ENCODE assay signal across 2 cellular contexts in the genomic region with DNA sequence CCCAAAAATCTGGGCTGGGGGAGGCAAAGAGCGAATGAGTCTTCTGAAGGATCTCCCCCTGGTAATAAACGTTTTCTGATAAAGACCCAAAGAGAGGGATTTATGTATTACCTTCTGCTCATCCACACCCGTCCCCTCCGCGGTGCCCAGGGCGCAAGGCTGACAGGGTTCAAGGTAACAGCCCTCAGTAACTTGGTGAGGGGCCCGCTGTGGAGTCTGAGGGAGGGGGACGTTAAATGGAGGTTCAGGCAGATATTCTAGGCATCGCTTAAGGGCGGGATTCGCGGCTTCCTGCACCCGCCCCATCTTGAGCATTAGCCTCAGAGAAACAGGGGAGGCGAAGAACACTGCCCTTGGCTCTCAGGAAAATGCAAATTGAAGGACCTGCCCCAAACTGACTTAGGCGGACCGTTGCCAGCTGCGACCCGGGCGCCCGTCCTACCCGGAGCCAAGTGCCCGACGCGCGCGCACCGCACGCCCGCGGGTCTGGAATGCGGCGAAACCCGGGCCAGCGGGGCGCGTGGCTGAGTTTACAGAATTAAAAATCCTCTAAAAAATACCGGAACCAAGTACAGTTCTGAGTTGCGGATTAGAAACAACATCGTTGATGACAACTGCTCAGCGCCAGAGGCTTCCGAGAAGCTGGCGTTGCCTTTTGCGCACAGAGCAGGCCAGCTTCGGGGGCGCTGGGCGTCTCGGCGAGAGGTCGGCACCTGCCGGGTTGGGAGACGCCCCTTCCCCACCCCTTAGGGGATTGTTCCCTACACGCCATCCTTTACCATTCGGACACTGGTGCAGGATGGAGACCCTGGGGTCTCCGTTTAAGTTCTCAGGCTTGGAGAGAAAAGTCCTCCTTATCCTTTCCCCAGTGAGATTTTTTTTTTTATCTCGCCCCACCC.
TF ChIP-seq lines count a peak whose summit lies in the region.

No MANE protein-coding gene starts in this region.

TF ChIP-seq in HEK293, 187 proteins besides CTCF, POLR2A, EP300 and RAD21:
- TF ChIP-seq ZNF2 (tag by site-specific recombination; IDR thresholded peaks at IDR 0.05) (no peak), ZNF610 (tag by site-specific recombination; IDR thresholded peaks at IDR 0.05; ENCODE audit: borderline replicate concordance) (no peak), OSR2 (tag by site-specific recombination; IDR thresholded peaks at IDR 0.05) (no peak), ZNF335 (tag by site-specific recombination; conservative IDR thresholded peaks at IDR 0.05) (peak; percentile 53), KLF8 (tag by site-specific recombination; IDR thresholded peaks at IDR 0.05) (no peak), KLF1 (tag by site-specific recombination; IDR thresholded peaks at IDR 0.05) (0 out of 2 replicates have a peak, but pooled peaks have one; percentile 33), SP2 (tag by site-specific recombination; IDR thresholded peaks at IDR 0.05) (peak; percentile 46), SP3 (tag by site-specific recombination; IDR thresholded peaks at IDR 0.05) (0 out of 2 replicates have a peak, but pooled peaks have one; percentile 15), ZNF776 (tag by site-specific recombination; IDR thresholded peaks at IDR 0.05; ENCODE audit: borderline replicate concordance) (no peak), ZNF114 (tag by site-specific recombination; IDR thresholded peaks at IDR 0.05) (no peak), ZIC2 (tag by site-specific recombination; IDR thresholded peaks at IDR 0.05) (0 out of 2 replicates have a peak, but pooled peaks have one; percentile 9)
- TF ChIP-seq, protein P1, sequence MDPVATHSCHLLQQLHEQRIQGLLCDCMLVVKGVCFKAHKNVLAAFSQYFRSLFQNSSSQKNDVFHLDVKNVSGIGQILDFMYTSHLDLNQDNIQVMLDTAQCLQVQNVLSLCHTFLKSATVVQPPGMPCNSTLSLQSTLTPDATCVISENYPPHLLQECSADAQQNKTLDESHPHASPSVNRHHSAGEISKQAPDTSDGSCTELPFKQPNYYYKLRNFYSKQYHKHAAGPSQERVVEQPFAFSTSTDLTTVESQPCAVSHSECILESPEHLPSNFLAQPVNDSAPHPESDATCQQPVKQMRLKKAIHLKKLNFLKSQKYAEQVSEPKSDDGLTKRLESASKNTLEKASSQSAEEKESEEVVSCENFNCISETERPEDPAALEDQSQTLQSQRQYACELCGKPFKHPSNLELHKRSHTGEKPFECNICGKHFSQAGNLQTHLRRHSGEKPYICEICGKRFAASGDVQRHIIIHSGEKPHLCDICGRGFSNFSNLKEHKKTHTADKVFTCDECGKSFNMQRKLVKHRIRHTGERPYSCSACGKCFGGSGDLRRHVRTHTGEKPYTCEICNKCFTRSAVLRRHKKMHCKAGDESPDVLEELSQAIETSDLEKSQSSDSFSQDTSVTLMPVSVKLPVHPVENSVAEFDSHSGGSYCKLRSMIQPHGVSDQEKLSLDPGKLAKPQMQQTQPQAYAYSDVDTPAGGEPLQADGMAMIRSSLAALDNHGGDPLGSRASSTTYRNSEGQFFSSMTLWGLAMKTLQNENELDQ (tag by site-specific recombination; IDR thresholded peaks at IDR 0.05; ENCODE audit: low read depth): no peak
- TF ChIP-seq, protein P2, sequence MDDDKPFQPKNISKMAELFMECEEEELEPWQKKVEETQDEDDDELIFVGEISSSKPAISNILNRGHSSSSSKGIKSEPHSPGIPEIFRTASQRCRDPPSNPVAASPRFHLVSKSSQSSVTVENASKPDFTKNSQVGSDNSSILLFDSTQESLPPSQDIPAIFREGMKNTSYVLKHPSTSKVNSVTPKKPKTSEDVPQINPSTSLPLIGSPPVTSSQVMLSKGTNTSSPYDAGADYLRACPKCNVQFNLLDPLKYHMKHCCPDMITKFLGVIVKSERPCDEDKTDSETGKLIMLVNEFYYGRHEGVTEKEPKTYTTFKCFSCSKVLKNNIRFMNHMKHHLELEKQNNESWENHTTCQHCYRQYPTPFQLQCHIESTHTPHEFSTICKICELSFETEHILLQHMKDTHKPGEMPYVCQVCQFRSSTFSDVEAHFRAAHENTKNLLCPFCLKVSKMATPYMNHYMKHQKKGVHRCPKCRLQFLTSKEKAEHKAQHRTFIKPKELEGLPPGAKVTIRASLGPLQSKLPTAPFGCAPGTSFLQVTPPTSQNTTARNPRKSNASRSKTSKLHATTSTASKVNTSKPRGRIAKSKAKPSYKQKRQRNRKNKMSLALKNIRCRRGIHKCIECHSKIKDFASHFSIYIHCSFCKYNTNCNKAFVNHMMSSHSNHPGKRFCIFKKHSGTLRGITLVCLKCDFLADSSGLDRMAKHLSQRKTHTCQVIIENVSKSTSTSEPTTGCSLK (tag by site-specific recombination; IDR thresholded peaks at IDR 0.05): no peak
- TF ChIP-seq, protein P3, sequence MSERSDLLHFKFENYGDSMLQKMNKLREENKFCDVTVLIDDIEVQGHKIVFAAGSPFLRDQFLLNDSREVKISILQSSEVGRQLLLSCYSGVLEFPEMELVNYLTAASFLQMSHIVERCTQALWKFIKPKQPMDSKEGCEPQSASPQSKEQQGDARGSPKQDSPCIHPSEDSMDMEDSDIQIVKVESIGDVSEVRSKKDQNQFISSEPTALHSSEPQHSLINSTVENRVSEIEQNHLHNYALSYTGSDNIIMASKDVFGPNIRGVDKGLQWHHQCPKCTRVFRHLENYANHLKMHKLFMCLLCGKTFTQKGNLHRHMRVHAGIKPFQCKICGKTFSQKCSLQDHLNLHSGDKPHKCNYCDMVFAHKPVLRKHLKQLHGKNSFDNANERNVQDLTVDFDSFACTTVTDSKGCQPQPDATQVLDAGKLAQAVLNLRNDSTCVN (tag by site-specific recombination; optimal IDR thresholded peaks at IDR 0.05): peak; percentile 31
TF ChIP-seq in HEK293: peak in this region for 6.

TF ChIP-seq in H1, 55 proteins besides CTCF, POLR2A, EP300 and RAD21:
- TF ChIP-seq BRCA1 (IDR thresholded peaks at IDR 0.05; ENCODE audit: low read depth, low read length): no peak
- TF ChIP-seq POU5F1 (IDR thresholded peaks at IDR 0.05; ENCODE audit: low read depth, low read length): no peak
- peak; percentile 88 for TF ChIP-seq SUZ12 (IDR thresholded peaks at IDR 0.05; ENCODE audit: low read length)
- TF ChIP-seq CHD2 (IDR thresholded peaks at IDR 0.05; ENCODE audit: low read length): no peak
- TF ChIP-seq ZNF274 (IDR thresholded peaks at IDR 0.05; ENCODE audit: borderline replicate concordance, extremely low read depth, low read length): no peak
- TF ChIP-seq NRF1 (IDR thresholded peaks at IDR 0.05; ENCODE audit: low read depth, low read length): no peak
- no peak for TF ChIP-seq CBX5 (IDR thresholded peaks at IDR 0.05; ENCODE audit: low read depth, low read length)
- no peak for TF ChIP-seq KDM4A (IDR thresholded peaks at IDR 0.05; ENCODE audit: low read depth, low read length, severe bottlenecking)
- peak; percentile 28 for TF ChIP-seq CTBP2 (IDR thresholded peaks at IDR 0.05; ENCODE audit: borderline replicate concordance, insufficient read depth, insufficient read length, low read length)
- TF ChIP-seq TBP (IDR thresholded peaks at IDR 0.05; ENCODE audit: low read depth, low read length): no peak
- peak; percentile 73 for TF ChIP-seq RNF2 (IDR thresholded peaks at IDR 0.05; ENCODE audit: borderline replicate concordance, low read depth, low read length, missing control alignments, poor library complexity, severe bottlenecking)
- TF ChIP-seq SIRT6 (IDR thresholded peaks at IDR 0.05; ENCODE audit: low read length): no peak
- TF ChIP-seq BACH1 (IDR thresholded peaks at IDR 0.05; ENCODE audit: low read length): no peak
- TF ChIP-seq FOSL1 (IDR thresholded peaks at IDR 0.05; ENCODE audit: insufficient read depth, low read depth, low read length): no peak
- TF ChIP-seq, protein P4, sequence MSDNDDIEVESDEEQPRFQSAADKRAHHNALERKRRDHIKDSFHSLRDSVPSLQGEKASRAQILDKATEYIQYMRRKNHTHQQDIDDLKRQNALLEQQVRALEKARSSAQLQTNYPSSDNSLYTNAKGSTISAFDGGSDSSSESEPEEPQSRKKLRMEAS (IDR thresholded peaks at IDR 0.05): no peak
- TF ChIP-seq YY1 (IDR thresholded peaks at IDR 0.05; ENCODE audit: low read depth, low read length): no peak
- no peak for TF ChIP-seq PHF8 (conservative IDR thresholded peaks at IDR 0.05; ENCODE audit: low read depth, low read length)
- TF ChIP-seq TEAD4 (IDR thresholded peaks at IDR 0.05; ENCODE audit: low read depth, low read length): no peak
- no peak for TF ChIP-seq POLR2AphosphoS5 (IDR thresholded peaks at IDR 0.05; ENCODE audit: low read depth, low read length)
- TF ChIP-seq EZH2 (IDR thresholded peaks at IDR 0.05; ENCODE audit: low read depth, low read length, severe bottlenecking): peak; percentile 82
- no peak for TF ChIP-seq HDAC6 (IDR thresholded peaks at IDR 0.05; ENCODE audit: low read depth, low read length)
- TF ChIP-seq, protein P5, sequence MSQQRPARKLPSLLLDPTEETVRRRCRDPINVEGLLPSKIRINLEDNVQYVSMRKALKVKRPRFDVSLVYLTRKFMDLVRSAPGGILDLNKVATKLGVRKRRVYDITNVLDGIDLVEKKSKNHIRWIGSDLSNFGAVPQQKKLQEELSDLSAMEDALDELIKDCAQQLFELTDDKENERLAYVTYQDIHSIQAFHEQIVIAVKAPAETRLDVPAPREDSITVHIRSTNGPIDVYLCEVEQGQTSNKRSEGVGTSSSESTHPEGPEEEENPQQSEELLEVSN (IDR thresholded peaks at IDR 0.05): 0 out of 2 replicates have a peak, but pooled peaks have one; percentile 9
- TF ChIP-seq, protein P6, sequence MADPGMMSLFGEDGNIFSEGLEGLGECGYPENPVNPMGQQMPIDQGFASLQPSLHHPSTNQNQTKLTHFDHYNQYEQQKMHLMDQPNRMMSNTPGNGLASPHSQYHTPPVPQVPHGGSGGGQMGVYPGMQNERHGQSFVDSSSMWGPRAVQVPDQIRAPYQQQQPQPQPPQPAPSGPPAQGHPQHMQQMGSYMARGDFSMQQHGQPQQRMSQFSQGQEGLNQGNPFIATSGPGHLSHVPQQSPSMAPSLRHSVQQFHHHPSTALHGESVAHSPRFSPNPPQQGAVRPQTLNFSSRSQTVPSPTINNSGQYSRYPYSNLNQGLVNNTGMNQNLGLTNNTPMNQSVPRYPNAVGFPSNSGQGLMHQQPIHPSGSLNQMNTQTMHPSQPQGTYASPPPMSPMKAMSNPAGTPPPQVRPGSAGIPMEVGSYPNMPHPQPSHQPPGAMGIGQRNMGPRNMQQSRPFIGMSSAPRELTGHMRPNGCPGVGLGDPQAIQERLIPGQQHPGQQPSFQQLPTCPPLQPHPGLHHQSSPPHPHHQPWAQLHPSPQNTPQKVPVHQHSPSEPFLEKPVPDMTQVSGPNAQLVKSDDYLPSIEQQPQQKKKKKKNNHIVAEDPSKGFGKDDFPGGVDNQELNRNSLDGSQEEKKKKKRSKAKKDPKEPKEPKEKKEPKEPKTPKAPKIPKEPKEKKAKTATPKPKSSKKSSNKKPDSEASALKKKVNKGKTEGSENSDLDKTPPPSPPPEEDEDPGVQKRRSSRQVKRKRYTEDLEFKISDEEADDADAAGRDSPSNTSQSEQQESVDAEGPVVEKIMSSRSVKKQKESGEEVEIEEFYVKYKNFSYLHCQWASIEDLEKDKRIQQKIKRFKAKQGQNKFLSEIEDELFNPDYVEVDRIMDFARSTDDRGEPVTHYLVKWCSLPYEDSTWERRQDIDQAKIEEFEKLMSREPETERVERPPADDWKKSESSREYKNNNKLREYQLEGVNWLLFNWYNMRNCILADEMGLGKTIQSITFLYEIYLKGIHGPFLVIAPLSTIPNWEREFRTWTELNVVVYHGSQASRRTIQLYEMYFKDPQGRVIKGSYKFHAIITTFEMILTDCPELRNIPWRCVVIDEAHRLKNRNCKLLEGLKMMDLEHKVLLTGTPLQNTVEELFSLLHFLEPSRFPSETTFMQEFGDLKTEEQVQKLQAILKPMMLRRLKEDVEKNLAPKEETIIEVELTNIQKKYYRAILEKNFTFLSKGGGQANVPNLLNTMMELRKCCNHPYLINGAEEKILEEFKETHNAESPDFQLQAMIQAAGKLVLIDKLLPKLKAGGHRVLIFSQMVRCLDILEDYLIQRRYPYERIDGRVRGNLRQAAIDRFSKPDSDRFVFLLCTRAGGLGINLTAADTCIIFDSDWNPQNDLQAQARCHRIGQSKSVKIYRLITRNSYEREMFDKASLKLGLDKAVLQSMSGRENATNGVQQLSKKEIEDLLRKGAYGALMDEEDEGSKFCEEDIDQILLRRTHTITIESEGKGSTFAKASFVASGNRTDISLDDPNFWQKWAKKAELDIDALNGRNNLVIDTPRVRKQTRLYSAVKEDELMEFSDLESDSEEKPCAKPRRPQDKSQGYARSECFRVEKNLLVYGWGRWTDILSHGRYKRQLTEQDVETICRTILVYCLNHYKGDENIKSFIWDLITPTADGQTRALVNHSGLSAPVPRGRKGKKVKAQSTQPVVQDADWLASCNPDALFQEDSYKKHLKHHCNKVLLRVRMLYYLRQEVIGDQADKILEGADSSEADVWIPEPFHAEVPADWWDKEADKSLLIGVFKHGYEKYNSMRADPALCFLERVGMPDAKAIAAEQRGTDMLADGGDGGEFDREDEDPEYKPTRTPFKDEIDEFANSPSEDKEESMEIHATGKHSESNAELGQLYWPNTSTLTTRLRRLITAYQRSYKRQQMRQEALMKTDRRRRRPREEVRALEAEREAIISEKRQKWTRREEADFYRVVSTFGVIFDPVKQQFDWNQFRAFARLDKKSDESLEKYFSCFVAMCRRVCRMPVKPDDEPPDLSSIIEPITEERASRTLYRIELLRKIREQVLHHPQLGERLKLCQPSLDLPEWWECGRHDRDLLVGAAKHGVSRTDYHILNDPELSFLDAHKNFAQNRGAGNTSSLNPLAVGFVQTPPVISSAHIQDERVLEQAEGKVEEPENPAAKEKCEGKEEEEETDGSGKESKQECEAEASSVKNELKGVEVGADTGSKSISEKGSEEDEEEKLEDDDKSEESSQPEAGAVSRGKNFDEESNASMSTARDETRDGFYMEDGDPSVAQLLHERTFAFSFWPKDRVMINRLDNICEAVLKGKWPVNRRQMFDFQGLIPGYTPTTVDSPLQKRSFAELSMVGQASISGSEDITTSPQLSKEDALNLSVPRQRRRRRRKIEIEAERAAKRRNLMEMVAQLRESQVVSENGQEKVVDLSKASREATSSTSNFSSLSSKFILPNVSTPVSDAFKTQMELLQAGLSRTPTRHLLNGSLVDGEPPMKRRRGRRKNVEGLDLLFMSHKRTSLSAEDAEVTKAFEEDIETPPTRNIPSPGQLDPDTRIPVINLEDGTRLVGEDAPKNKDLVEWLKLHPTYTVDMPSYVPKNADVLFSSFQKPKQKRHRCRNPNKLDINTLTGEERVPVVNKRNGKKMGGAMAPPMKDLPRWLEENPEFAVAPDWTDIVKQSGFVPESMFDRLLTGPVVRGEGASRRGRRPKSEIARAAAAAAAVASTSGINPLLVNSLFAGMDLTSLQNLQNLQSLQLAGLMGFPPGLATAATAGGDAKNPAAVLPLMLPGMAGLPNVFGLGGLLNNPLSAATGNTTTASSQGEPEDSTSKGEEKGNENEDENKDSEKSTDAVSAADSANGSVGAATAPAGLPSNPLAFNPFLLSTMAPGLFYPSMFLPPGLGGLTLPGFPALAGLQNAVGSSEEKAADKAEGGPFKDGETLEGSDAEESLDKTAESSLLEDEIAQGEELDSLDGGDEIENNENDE (IDR thresholded peaks at IDR 0.05; ENCODE audit: insufficient replicate concordance, low read length): no peak
- no peak; the same call in 1 of the 2 replicates for TF ChIP-seq CBX8 (IDR thresholded peaks at IDR 0.05; ENCODE audit: borderline replicate concordance, low read depth, low read length)
- no peak for TF ChIP-seq GTF2F1 (IDR thresholded peaks at IDR 0.05; ENCODE audit: borderline replicate concordance, low read depth, low read length)
- TF ChIP-seq RBBP5 (IDR thresholded peaks at IDR 0.05; ENCODE audit: borderline replicate concordance, low read depth, low read length): no peak
